19 cellular contexts compared by ENCODE assay signal in the genomic region with DNA sequence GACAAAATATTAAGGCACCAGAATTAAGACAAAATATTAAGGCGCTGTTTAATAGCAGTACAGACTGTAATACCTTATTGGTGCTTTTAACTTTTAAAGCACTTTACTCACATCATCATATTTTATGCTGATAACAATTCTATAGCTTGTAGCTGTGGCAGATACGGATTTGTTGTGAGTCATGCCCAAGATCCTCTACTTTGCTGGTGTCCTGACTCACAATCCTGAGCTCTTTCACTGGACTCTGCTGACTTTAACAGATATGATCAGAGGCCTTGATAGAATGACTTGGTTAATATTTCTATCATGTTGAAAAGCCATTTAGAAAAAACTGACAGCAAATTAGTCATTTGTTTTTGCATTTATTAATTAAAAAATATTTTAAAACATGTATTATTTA.
DNase-seq lines count a peak whose midpoint lies in the region; ATAC-seq and TF ChIP-seq lines count a peak whose summit lies in the region.
"Had no signal": no experiment of that assay in that cellular context is flagged by ENCODE, and none has a peak within 500 bp of the region (broad histone marks: within the 10 kb centered on the region; RNA-seq: fewer than 3 reads in every experiment).

No MANE protein-coding gene starts in this region.

- H3K79me2 ChIP-seq in PC-3 (ENCODE audit: low read length) (no peaks in the 10 kb centered on the region), Karpas-422 (ENCODE audit: low read length) (no peaks in the 10 kb centered on the region)

- H3K4me1 ChIP-seq in PC-3 (ENCODE audit: insufficient read depth, low read length) (peaks cover 27% of the 10 kb centered on the region), Karpas-422 (ENCODE audit: low read length) (no peaks in the 10 kb centered on the region)
- H3K4me1 ChIP-seq: BE2C had no signal

- no peaks in the 10 kb centered on the region for H3F3A ChIP-seq in PC-3 (ENCODE audit: low read length, unreplicated experiment)

- H2AFZ ChIP-seq in PC-3 (ENCODE audit: low read length): no peak overlapping the region
- H2AFZ ChIP-seq in Karpas-422 (ENCODE audit: low read length): no peak overlapping the region

- ATAC-seq in PC-3: peak; percentile 71
- ATAC-seq: HCT116 had no signal

- no peak for TF ChIP-seq CTCF in PC-3 (conservative IDR thresholded peaks at IDR 0.05; ENCODE audit: low read depth, low read length)

- POLR2A ChIA-PET in PC-3 (lab: Charles Lee; ENCODE audit: unreplicated experiment): no interaction called here

- H3K9me3 ChIP-seq in PC-3 (ENCODE audit: low read length): no peaks in the 10 kb centered on the region
- H3K9me3 ChIP-seq in Karpas-422 (ENCODE audit: low read length): no peaks in the 10 kb centered on the region
- H3K9me3 ChIP-seq: BE2C had no signal

- H3K9me2 ChIP-seq in PC-3 (replicated peaks; ENCODE audit: low read length) (no peaks in the 10 kb centered on the region), Karpas-422 (replicated peaks; ENCODE audit: insufficient read depth, low read length) (no peaks in the 10 kb centered on the region)

- CTCF ChIA-PET in PC-3 (lab: Charles Lee): no interaction called here

- H3K4me3 ChIP-seq in PC-3 (ENCODE audit: low read length) (no peak overlapping the region), Karpas-422 (ENCODE audit: low read length) (no peak overlapping the region)

- BruUV-seq in PC-3 (replicated peaks; lab: Mats Ljungman, UMichigan): no TSS peak

- H3K9ac ChIP-seq in PC-3 (ENCODE audit: low read length) (no peak overlapping the region), Karpas-422 (ENCODE audit: low read length) (no peak overlapping the region)

- H3K4me2 ChIP-seq in PC-3 (ENCODE audit: low read length) (no peak overlapping the region), Karpas-422 (ENCODE audit: low read depth, low read length, poor library complexity, severe bottlenecking) (no peak overlapping the region)

- H3K27me3 ChIP-seq in PC-3 (ENCODE audit: low read length): no peaks in the 10 kb centered on the region
- H3K27me3 ChIP-seq in Karpas-422 (ENCODE audit: low read length): no peaks in the 10 kb centered on the region
- H3K27me3 ChIP-seq: BE2C had no signal

- no peaks in the 10 kb centered on the region for H4K20me1 ChIP-seq in PC-3 (ENCODE audit: low read length)
- H4K20me1 ChIP-seq in Karpas-422 (ENCODE audit: insufficient read depth, low read depth, low read length): no peaks in the 10 kb centered on the region

- H3K36me3 ChIP-seq in PC-3 (ENCODE audit: low read depth, low read length): no peaks in the 10 kb centered on the region
- no peaks in the 10 kb centered on the region for H3K36me3 ChIP-seq in Karpas-422 (ENCODE audit: insufficient read depth, low read length)
- H3K36me3 ChIP-seq: BE2C had no signal

- DNase-seq in Daoy (ENCODE audit: low read depth) (peak; percentile 18), PC-3 (peak; percentile 45), epithelial cell of prostate (ENCODE audit: low read depth, low spot score) (peak; percentile 37), non-pigmented ciliary epithelial cell (ENCODE audit: low read depth) (peak; percentile 3), LoVo (ENCODE audit: low spot score) (no peak), DMS153 (lab: John Stamatoyannopoulos, UW) (no peak), Karpas-422 (no peak)
- DNase-seq: BE2C; CD4-positive, CD25-positive, alpha-beta regulatory T cell; COR-L47; DMS 273 treated with DMSO at 0.1 percent for 48 hours; GDM1; GOT3; NCI-H1417 treated with DMSO at 0.1 percent for 48 hours; NCI-H187 treated with DMSO at 0.1 percent for 48 hours; NCI-H345; NCI-H524 treated with DMSO at 0.1 percent for 48 hours; Right ventricle myocardium superior had no signal

- intact Hi-C loops in PC-3 (cut with micrococcal nuclease): no loop called here

- H3K27ac ChIP-seq in PC-3 (ENCODE audit: low read length): no peak overlapping the region
- H3K27ac ChIP-seq in epithelial cell of prostate: no peak overlapping the region
- no peak overlapping the region for H3K27ac ChIP-seq in Karpas-422 (ENCODE audit: low read length)

Comparison
In these comparisons a context has a peak if more than half of its experiments do, and no peak if none do; other contexts are left out.
1. DNase-seq: peak in Daoy (single experiment), PC-3 (single experiment), epithelial cell of prostate (single experiment) and non-pigmented ciliary epithelial cell (single experiment); none in LoVo (single experiment), DMS153 (single experiment) and Karpas-422 (single experiment).